8 cellular contexts compared by ENCODE assay signal in the genomic region with DNA sequence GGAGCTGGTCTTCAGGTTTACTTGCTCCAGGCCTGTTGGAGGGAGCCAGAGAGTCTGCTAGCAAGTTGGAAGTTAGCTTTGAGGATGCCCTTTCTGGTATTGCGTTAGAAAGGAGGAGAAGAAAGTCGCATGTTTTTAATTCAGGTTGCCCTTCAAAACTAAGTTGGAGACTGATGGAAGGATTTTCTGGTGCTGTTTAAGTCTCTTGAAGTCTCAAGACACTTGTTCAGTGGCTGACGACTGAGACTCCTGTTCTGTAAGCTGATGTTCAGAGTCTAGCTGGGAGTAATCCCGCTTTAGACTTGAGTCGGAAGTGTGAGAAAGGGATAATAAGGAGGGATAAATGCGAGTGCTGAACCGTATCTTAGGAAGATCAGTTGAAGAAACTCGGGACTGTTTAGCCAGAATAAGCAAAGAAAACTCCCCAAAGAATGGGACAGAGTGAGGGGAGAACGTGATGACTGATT. TPM values are rescaled to one million over a fixed set of nuclear protein-coding genes. Genes with fewer than 3 reads are reported as not detected.
DNase-seq lines count a peak whose midpoint lies in the region; ATAC-seq, FAIRE-seq and TF ChIP-seq lines count a peak whose summit lies in the region.

No MANE protein-coding gene starts in this region.

- H4K20me1 ChIP-seq in BLaER1 treated with 17β-estradiol and CSF1 and Interleukin-3, amounts not matched to agents 10 nM and 100 nM = peaks cover 20 to 63% (median 51%) of the 10 kb centered on the region in 11 experiments; a peak in 19 of 22 replicates

- H3K27me3 ChIP-seq in BLaER1 treated with 17β-estradiol and CSF1 and Interleukin-3, amounts not matched to agents 10 nM and 100 nM = peaks cover 38 to 41% (median 40%) of the 10 kb centered on the region in 11 experiments
- H3K27me3 ChIP-seq in ascending aorta = peaks cover 16% of the 10 kb centered on the region

- DNase-seq in ascending aorta (ENCODE audit: low spot score in 2 of 2) (no peak), kidney (no peak), stromal cell of bone marrow (ENCODE audit: low read depth) (peak; percentile 18), nucleus accumbens (lab: John Stamatoyannopoulos, UW) (no peak), germinal center (ENCODE audit: low spot score) (no peak)

- H3K4me1 ChIP-seq in BLaER1 treated with 17β-estradiol and CSF1 and Interleukin-3, amounts not matched to agents 10 nM and 100 nM = peaks cover 33 to 54% (median 46%) of the 10 kb centered on the region in 10 experiments
- peaks cover 0 to 18% of the 10 kb centered on the region in 2 donors for H3K4me1 ChIP-seq in ascending aorta
- H3K4me1 ChIP-seq in kidney (ENCODE audit: control insufficient read depth in 1 of 2, insufficient read depth in 1 of 2, low read depth in 1 of 2, low read length in 2 of 2) = peaks cover 14 to 15% of the 10 kb centered on the region in 2 donors

- no peak for FAIRE-seq in kidney (lab: Jason Lieb, UNC)

- H3K9me3 ChIP-seq in BLaER1 treated with 17β-estradiol and CSF1 and Interleukin-3, amounts not matched to agents 10 nM and 100 nM (replicated peaks in 1 of 11) = peaks cover 0 to 22% (median 5%) of the 10 kb centered on the region in 11 experiments; a peak in 7 of 22 replicates
- H3K9me3 ChIP-seq in ascending aorta (no peaks in the 10 kb centered on the region), kidney (ENCODE audit: control insufficient read depth in 1 of 2, low read length in 2 of 2) (no peaks in the 10 kb centered on the region)

- H3K36me3 ChIP-seq in BLaER1 treated with 17β-estradiol and CSF1 and Interleukin-3, amounts not matched to agents 10 nM and 100 nM = peaks cover 38 to 46% (median 45%) of the 10 kb centered on the region in 11 experiments
- peaks cover 18 to 30% of the 10 kb centered on the region in 2 donors for H3K36me3 ChIP-seq in ascending aorta
- H3K36me3 ChIP-seq in kidney (ENCODE audit: control insufficient read depth in 1 of 2, insufficient read depth in 2 of 2, low read length in 2 of 2) = peaks cover 14 to 26% of the 10 kb centered on the region in 2 donors

- ATAC-seq in HG02571 (IDR thresholded peaks at IDR 0.05; ENCODE audit: unreplicated experiment) = peak; percentile 25
- ATAC-seq in HG02870 (IDR thresholded peaks at IDR 0.05; ENCODE audit: unreplicated experiment) = no peak

- TF ChIP-seq CTCF in ascending aorta (IDR thresholded peaks at IDR 0.05) (peak in 1 of 3 experiments; percentile 8), kidney (IDR thresholded peaks at IDR 0.05; ENCODE audit: borderline replicate concordance, extremely low read depth, insufficient read depth) (no peak)

- peak overlapping the region; percentile 67 to 93 (median 85) for H3K4me3 ChIP-seq in BLaER1 treated with 17β-estradiol and CSF1 and Interleukin-3, amounts not matched to agents 10 nM and 100 nM
- H3K4me3 ChIP-seq in ascending aorta = peak overlapping the region; percentile 78 to 91
- peak overlapping the region; percentile 86 to 91 for H3K4me3 ChIP-seq in kidney (ENCODE audit: low read length in 2 of 2)

- peak overlapping the region; percentile 85 to 94 (median 90) for H3K9ac ChIP-seq in BLaER1 treated with 17β-estradiol and CSF1 and Interleukin-3, amounts not matched to agents 10 nM and 100 nM
- H3K9ac ChIP-seq in kidney (ENCODE audit: low read length in 2 of 2) = peak overlapping the region; percentile 35 to 86

- peak overlapping the region; percentile 85 to 97 (median 91) for H3K4me2 ChIP-seq in BLaER1 treated with 17β-estradiol and CSF1 and Interleukin-3, amounts not matched to agents 10 nM and 100 nM

- intact Hi-C loops in ascending aorta (cut with DNase I) = loop anchor here (5.0 to 10.0 kb wide), 7 partner anchors 347 to 1575 kb away; partner anchors contain the start of genes DUSP14, MRM1, MYO19 and PIGW
- intact Hi-C loops in kidney (cut with DNase I) = no loop called here

- H3K27ac ChIP-seq in BLaER1 treated with 17β-estradiol and CSF1 and Interleukin-3, amounts not matched to agents 10 nM and 100 nM = peak overlapping the region; percentile 84 to 93 (median 89)
- peak overlapping the region; percentile 89 to 96 for H3K27ac ChIP-seq in ascending aorta
- H3K27ac ChIP-seq in kidney (ENCODE audit: low read depth in 2 of 2, low read length in 2 of 2) = peak overlapping the region; percentile 89 to 94

RNA-seq across cellular contexts. Expression of gene AATF, which starts 0.7 kb away (rescaled TPM):
- total RNA-seq in ascending aorta = 19.5 TPM
- total RNA-seq in kidney = 36.8 TPM
- polyA plus RNA-seq in kidney (ENCODE audit: insufficient read depth, low read depth, low replicate concordance) = 50.4 TPM

RNA-seq across cellular contexts. Expression of gene LHX1, which starts 12.2 kb away (rescaled TPM):
- not detected for total RNA-seq in ascending aorta
- total RNA-seq in kidney = 18.4 TPM
- 10.6 TPM for polyA plus RNA-seq in kidney (ENCODE audit: insufficient read depth, low read depth, low replicate concordance)

Comparison
In these comparisons a context has a peak if more than half of its experiments do, and no peak if none do; other contexts are left out.
1. RNA of gene LHX1, which starts 12.2 kb away (total RNA-seq): 18.4 TPM in kidney (single experiment); not detected in ascending aorta (single experiment); every median in the first group is over 10 times any median in the second.
2. Peak in every context shown above with its lines, with median percentiles within 50 percentile points of each other: H3K27ac ChIP-seq and H3K4me3 ChIP-seq.